24 cellular contexts compared by ENCODE assay signal in the genomic region with DNA sequence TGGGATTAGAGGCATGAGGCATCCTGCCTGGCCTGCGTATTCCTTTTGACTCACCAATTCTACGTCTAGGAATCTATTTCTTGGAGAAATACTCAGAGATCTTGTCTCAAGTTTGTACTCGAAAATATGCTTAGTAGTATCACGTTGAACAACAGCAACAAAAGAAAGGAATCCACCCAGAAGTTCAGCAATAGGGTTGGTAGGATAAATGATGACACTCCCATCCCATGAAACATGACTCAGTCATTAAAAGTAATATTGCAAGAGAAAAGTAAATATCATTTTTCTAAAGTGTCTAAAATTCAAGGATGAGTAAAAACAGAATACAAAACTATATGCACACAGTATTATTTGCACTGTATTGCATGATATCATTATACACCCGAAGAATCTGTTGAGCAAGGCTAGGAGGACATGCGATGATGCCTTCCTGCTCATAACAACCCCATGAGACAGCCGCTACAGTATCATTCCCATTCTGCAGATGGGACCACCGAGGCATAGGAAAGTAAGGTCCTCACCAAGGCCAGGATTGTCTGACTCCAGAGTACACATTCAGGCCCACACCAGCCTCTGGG.
"Had no signal": no experiment of that assay in that cellular context is flagged by ENCODE, and none has a peak within 500 bp of the region (broad histone marks: within the 10 kb centered on the region; RNA-seq: fewer than 3 reads in every experiment).

No MANE protein-coding gene starts in this region.

- H3K27ac ChIP-seq: ascending aorta, body of pancreas, cardiac muscle cell had no signal

- H3K27me3 ChIP-seq: ascending aorta, body of pancreas had no signal

- H3K4me1 ChIP-seq: ascending aorta, body of pancreas had no signal

- H3K9me3 ChIP-seq: ascending aorta, body of pancreas had no signal

- H3K36me3 ChIP-seq: ascending aorta, cardiac muscle cell had no signal

- DNase-seq: activated B cell treated with CpG ODN at 0.5 μM for 24 hours; activated CD4-positive, alpha-beta memory T cell treated with anti-CD3 and anti-CD28 coated beads for 36 hours; activated CD4-positive, alpha-beta T cell treated with anti-CD3 and anti-CD28 coated beads for 1 hour; activated CD4-positive, alpha-beta T cell treated with anti-CD3 and anti-CD28 coated beads, Interleukin-2, amount 10 ng/mL, durations not matched to agents 7 days and 5 days; activated CD8-positive, alpha-beta memory T cell treated with anti-CD3 and anti-CD28 coated beads for 24 hours; activated effector memory CD4-positive, alpha-beta T cell treated with anti-CD3 and anti-CD28 coated beads, Interleukin-2, amount 50 U/mL, for 16 hours; activated naive CD4-positive, alpha-beta T cell treated with Interleukin-2 at 50 U/mL for 16 hours; activated naive CD8-positive, alpha-beta T cell treated with anti-CD3 and anti-CD28 coated beads, Interleukin-2, amount 50 U/mL, for 24 hours; activated T-cell treated with anti-CD3 and anti-CD28 coated beads, Interleukin-2, amount 50 U/mL, for 4 hours; amniotic stem cell; body of pancreas; MM.1S; NCI-H1105; NCI-H1436; NCI-H187; NCI-H2081; NCI-H524; SIG-M5; T-cell; T-helper 2 cell; T1000 had no signal

- ATAC-seq: activated naive CD4-positive, alpha-beta T cell treated with anti-CD3 and anti-CD28 coated beads, Interleukin-2, amount 50 U/mL, for 72 hours; activated naive CD8-positive, alpha-beta T cell treated with anti-CD3 and anti-CD28 coated beads, Interleukin-2, amount 50 U/mL, for 24 hours; activated T-cell treated with anti-CD3 and anti-CD28 coated beads, Interleukin-2, amount 50 U/mL, for 4 hours; body of pancreas; T-cell had no signal

- H3K4me3 ChIP-seq: ascending aorta, body of pancreas, cardiac muscle cell had no signal
